Comparison of ENCODE assay signal across 8 cellular contexts in the genomic region with DNA sequence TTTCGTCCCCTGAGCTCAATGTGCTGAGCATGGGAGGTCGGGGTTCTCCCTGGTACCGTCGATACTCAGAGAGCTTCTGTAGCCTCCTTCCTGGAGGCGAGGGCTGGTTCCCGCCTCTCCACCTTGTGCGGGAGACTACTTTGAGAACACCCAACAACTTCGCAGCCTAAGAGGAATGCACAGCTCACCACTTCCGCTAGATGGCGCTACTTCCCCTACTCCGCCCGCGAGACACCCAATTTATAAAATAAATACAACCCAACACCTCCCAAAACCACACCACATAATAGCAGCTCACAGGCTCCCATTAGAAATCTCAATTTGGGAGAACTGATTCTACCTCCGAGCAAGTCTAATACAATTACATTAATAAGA. TPM values are rescaled to one million over a fixed set of nuclear protein-coding genes. Genes with fewer than 3 reads are reported as not detected.
DNase-seq lines count a peak whose midpoint lies in the region; ATAC-seq and TF ChIP-seq lines count a peak whose summit lies in the region.

No MANE protein-coding gene starts in this region.

- H3K27me3 Mint-ChIP-seq in activated T-cell treated with anti-CD3 and anti-CD28 coated beads, Interleukin-2, amount 50 U/mL, for 24 hours = peaks cover 73% of the 10 kb centered on the region
- H3K27me3 Mint-ChIP-seq in naive thymus-derived CD8-positive, alpha-beta T cell = peaks cover 37 to 78% (median 65%) of the 10 kb centered on the region in 5 donors
- H3K27me3 Mint-ChIP-seq in stimulated activated naive B cell treated with anti-CD40 and anti-IgM and Interleukin-4, amounts not matched to agents 10 μg/mL and 1 μg/mL and 100 μg/mL, for 72 hours = peaks cover 54 to 63% of the 10 kb centered on the region in 2 donors

- TF ChIP-seq CTCF in fibroblast of mammary gland (conservative IDR thresholded peaks at IDR 0.05; ENCODE audit: control insufficient read depth, insufficient read depth, low read depth, low read length) = peak; percentile 88

- H3K27ac Mint-ChIP-seq in activated T-cell treated with anti-CD3 and anti-CD28 coated beads, Interleukin-2, amount 50 U/mL, for 24 hours = no peak overlapping the region
- H3K27ac Mint-ChIP-seq in naive thymus-derived CD8-positive, alpha-beta T cell = no peak overlapping the region
- H3K27ac Mint-ChIP-seq in stimulated activated naive B cell treated with anti-CD40 and anti-IgM and Interleukin-4, amounts not matched to agents 10 μg/mL and 1 μg/mL and 100 μg/mL, for 72 hours = peak overlapping the region; percentile 77

- H3K4me3 Mint-ChIP-seq in activated T-cell treated with anti-CD3 and anti-CD28 coated beads, Interleukin-2, amount 50 U/mL, for 24 hours = peak overlapping the region; percentile 71
- peak overlapping the region; percentile 73 to 91 (median 86) for H3K4me3 Mint-ChIP-seq in naive thymus-derived CD8-positive, alpha-beta T cell
- peak overlapping the region; percentile 76 to 80 for H3K4me3 Mint-ChIP-seq in stimulated activated naive B cell treated with anti-CD40 and anti-IgM and Interleukin-4, amounts not matched to agents 10 μg/mL and 1 μg/mL and 100 μg/mL, for 72 hours

- no peak overlapping the region for H3K4me3 ChIP-seq in fibroblast of mammary gland (ENCODE audit: control insufficient read depth, low read depth, low read length)

- ATAC-seq in HG03520 (IDR thresholded peaks at IDR 0.05; ENCODE audit: unreplicated experiment) = peak; percentile 51
- ATAC-seq in naive thymus-derived CD8-positive, alpha-beta T cell = peak; percentile 67 to 69
- peak; percentile 58 to 59 for ATAC-seq in stimulated activated naive B cell treated with anti-CD40 and anti-IgM and Interleukin-4, amounts not matched to agents 10 μg/mL and 1 μg/mL and 100 μg/mL, for 72 hours (replicated peaks)

- H3K36me3 Mint-ChIP-seq in activated T-cell treated with anti-CD3 and anti-CD28 coated beads, Interleukin-2, amount 50 U/mL, for 24 hours (ENCODE audit: low read depth) = no peaks in the 10 kb centered on the region
- H3K36me3 Mint-ChIP-seq in naive thymus-derived CD8-positive, alpha-beta T cell = peaks cover 0 to 5% (median 3%) of the 10 kb centered on the region in 3 donors
- no peaks in the 10 kb centered on the region for H3K36me3 Mint-ChIP-seq in stimulated activated naive B cell treated with anti-CD40 and anti-IgM and Interleukin-4, amounts not matched to agents 10 μg/mL and 1 μg/mL and 100 μg/mL, for 72 hours

- H3K9me3 Mint-ChIP-seq in activated T-cell treated with anti-CD3 and anti-CD28 coated beads, Interleukin-2, amount 50 U/mL, for 24 hours = no peaks in the 10 kb centered on the region
- H3K9me3 Mint-ChIP-seq in naive thymus-derived CD8-positive, alpha-beta T cell = no peaks in the 10 kb centered on the region
- no peaks in the 10 kb centered on the region for H3K9me3 Mint-ChIP-seq in stimulated activated naive B cell treated with anti-CD40 and anti-IgM and Interleukin-4, amounts not matched to agents 10 μg/mL and 1 μg/mL and 100 μg/mL, for 72 hours

- DNase-seq in NK-92 treated with Interleukin-12 subunit alpha and Interleukin-12 subunit beta, amount 100 ng/mL, for 24 hours (lab: John Stamatoyannopoulos, UW) = peak; percentile 11
- DNase-seq in NK-92 (lab: John Stamatoyannopoulos, UW; ENCODE audit: unreplicated experiment) (no peak), NOMO-1 treated with dmso at 0.1 percent for 144 hours (lab: John Stamatoyannopoulos, UW; ENCODE audit: unreplicated experiment) (peak; percentile 51), fibroblast of mammary gland (ENCODE audit: low read depth) (peak; percentile 58)
- DNase-seq in activated T-cell treated with anti-CD3 and anti-CD28 coated beads, Interleukin-2, amount 50 U/mL, for 24 hours = peak; percentile 76
- peak; percentile 34 to 75 (median 55) for DNase-seq in naive thymus-derived CD8-positive, alpha-beta T cell
- DNase-seq in stimulated activated naive B cell treated with anti-CD40 and anti-IgM and Interleukin-4, amounts not matched to agents 10 μg/mL and 1 μg/mL and 100 μg/mL, for 72 hours = peak; percentile 34

- peaks cover 13% of the 10 kb centered on the region for H3K4me1 Mint-ChIP-seq in activated T-cell treated with anti-CD3 and anti-CD28 coated beads, Interleukin-2, amount 50 U/mL, for 24 hours (ENCODE audit: low read depth)
- peaks cover 8 to 25% (median 17%) of the 10 kb centered on the region in 4 donors for H3K4me1 Mint-ChIP-seq in naive thymus-derived CD8-positive, alpha-beta T cell
- H3K4me1 Mint-ChIP-seq in stimulated activated naive B cell treated with anti-CD40 and anti-IgM and Interleukin-4, amounts not matched to agents 10 μg/mL and 1 μg/mL and 100 μg/mL, for 72 hours = peaks cover 10 to 29% of the 10 kb centered on the region in 2 donors

- POLR2A ChIA-PET in naive thymus-derived CD8-positive, alpha-beta T cell (lab: Charles Lee) = no interaction called here

RNA-seq across cellular contexts. Expression of a gene that starts 1.2 kb away (rescaled TPM):
- not detected for total RNA-seq in naive thymus-derived CD8-positive, alpha-beta T cell
- not detected for polyA plus RNA-seq in naive thymus-derived CD8-positive, alpha-beta T cell
